ENCODE assay signal across 8 cellular contexts in genomic region chr2:53422979-53423378, GRCh38.
DNase-seq lines count a peak whose midpoint lies in the region; ATAC-seq and TF ChIP-seq lines count a peak whose summit lies in the region.

No MANE protein-coding gene starts in this region.

- DNase-seq in ACHN (peak; percentile 54), NAMALWA (ENCODE audit: low spot score) (peak; percentile 69), iPS DF 19.7 (ENCODE audit: low read depth, low spot score) (peak; percentile 67), aorta (no peak)
- DNase-seq in activated CD8-positive, alpha-beta T cell treated with anti-CD3 and anti-CD28 coated beads for 36 hours, result peak; percentile 32
- DNase-seq in naive thymus-derived CD8-positive, alpha-beta T cell, result no peak

- no peak overlapping the region for H3K27ac Mint-ChIP-seq in activated CD8-positive, alpha-beta T cell treated with anti-CD3 and anti-CD28 coated beads for 36 hours
- H3K27ac Mint-ChIP-seq in naive thymus-derived CD8-positive, alpha-beta T cell, result no peak overlapping the region

- no peak overlapping the region for H3K4me3 ChIP-seq in aorta (ENCODE audit: low read length in 2 of 2)

- 68 to 70% methylated on average over 3 of the region's 3 CpGs for WGBS in aorta, 2 donors

- POLR2A ChIA-PET in activated CD8-positive, alpha-beta T cell treated with anti-CD3 and anti-CD28 coated beads for 36 hours (lab: Charles Lee), result no interaction called here
- POLR2A ChIA-PET in naive thymus-derived CD8-positive, alpha-beta T cell (lab: Charles Lee), result no interaction called here

- H3K4me1 Mint-ChIP-seq in activated CD8-positive, alpha-beta T cell treated with anti-CD3 and anti-CD28 coated beads for 36 hours (ENCODE audit: low read depth), result no peaks in the 10 kb centered on the region
- no peaks in the 10 kb centered on the region for H3K4me1 Mint-ChIP-seq in naive thymus-derived CD8-positive, alpha-beta T cell

- H3K9me3 ChIP-seq in aorta (ENCODE audit: control insufficient read depth, low read length), result no peaks in the 10 kb centered on the region

- H3K4me1 ChIP-seq in aorta (ENCODE audit: control insufficient read depth in 1 of 2, insufficient read depth in 2 of 2, low read length in 2 of 2), result no peaks in the 10 kb centered on the region

- intact Hi-C loops in activated CD8-positive, alpha-beta T cell treated with anti-CD3 and anti-CD28 coated beads for 36 hours (cut with micrococcal nuclease), result no loop called here
- intact Hi-C loops in aorta (cut with DNase I), result loop anchor here in 1 of 2 donors (5.0 to 10.0 kb wide), 2 partner anchors 94 to 322 kb away; no protein-coding TSS in a partner anchor

- no peaks in the 10 kb centered on the region for H3K27me3 Mint-ChIP-seq in activated CD8-positive, alpha-beta T cell treated with anti-CD3 and anti-CD28 coated beads for 36 hours
- H3K27me3 Mint-ChIP-seq in naive thymus-derived CD8-positive, alpha-beta T cell, result peaks cover 2 to 27% (median 5%) of the 10 kb centered on the region in 5 donors

- H3K27ac ChIP-seq in aorta (ENCODE audit: low read depth in 1 of 2, low read length in 2 of 2), result no peak overlapping the region

- no peak overlapping the region for H3K4me3 Mint-ChIP-seq in activated CD8-positive, alpha-beta T cell treated with anti-CD3 and anti-CD28 coated beads for 36 hours
- H3K4me3 Mint-ChIP-seq in naive thymus-derived CD8-positive, alpha-beta T cell, result no peak overlapping the region

- in situ Hi-C loops in ACHN (cut with HindIII; ENCODE audit: low pct_ligation_motif_present, low pct_unique_long_range_greater_than_20kb, low sequenced_read_pairs), result no loop called here

- no peaks in the 10 kb centered on the region for H3K36me3 ChIP-seq in aorta (ENCODE audit: control insufficient read depth in 1 of 2, insufficient read depth in 2 of 2, low read length in 1 of 2)

- H3K27me3 ChIP-seq in aorta (ENCODE audit: control insufficient read depth in 1 of 2, insufficient read depth in 2 of 2, low read length in 1 of 2), result no peaks in the 10 kb centered on the region

- CTCF ChIA-PET in activated CD8-positive, alpha-beta T cell treated with anti-CD3 and anti-CD28 coated beads for 36 hours (lab: Charles Lee), result no interaction called here

- ATAC-seq in HG02610 (IDR thresholded peaks at IDR 0.05; ENCODE audit: unreplicated experiment), result peak; percentile 40
- peak; percentile 49 for ATAC-seq in activated CD8-positive, alpha-beta T cell treated with anti-CD3 and anti-CD28 coated beads for 36 hours
- ATAC-seq in aorta (ENCODE audit: low FRiP score), result no peak
- ATAC-seq in naive thymus-derived CD8-positive, alpha-beta T cell, result no peak

- no peaks in the 10 kb centered on the region for H3K36me3 Mint-ChIP-seq in activated CD8-positive, alpha-beta T cell treated with anti-CD3 and anti-CD28 coated beads for 36 hours (ENCODE audit: low read depth)
- no peaks in the 10 kb centered on the region for H3K36me3 Mint-ChIP-seq in naive thymus-derived CD8-positive, alpha-beta T cell

- no peaks in the 10 kb centered on the region for H3K9me3 Mint-ChIP-seq in activated CD8-positive, alpha-beta T cell treated with anti-CD3 and anti-CD28 coated beads for 36 hours
- peaks cover 0 to 10% (median 2%) of the 10 kb centered on the region in 9 donors for H3K9me3 Mint-ChIP-seq in naive thymus-derived CD8-positive, alpha-beta T cell

- peak; percentile 65 for TF ChIP-seq CTCF in GM12872 (IDR thresholded peaks at IDR 0.05; ENCODE audit: insufficient read depth, low read depth, low read length)
- no peak for TF ChIP-seq CTCF in activated CD8-positive, alpha-beta T cell treated with anti-CD3 and anti-CD28 coated beads for 36 hours (IDR thresholded peaks at IDR 0.05)

Comparison
In these comparisons a context has a peak if more than half of its experiments do, and no peak if none do; other contexts are left out.
1. DNase-seq: peak in ACHN (single experiment), NAMALWA (single experiment), activated CD8-positive, alpha-beta T cell treated with anti-CD3 and anti-CD28 coated beads for 36 hours (single experiment) and iPS DF 19.7 (single experiment); none in aorta (0 of 2) and naive thymus-derived CD8-positive, alpha-beta T cell (0 of 10).
2. ATAC-seq: peak in HG02610 (single experiment) and activated CD8-positive, alpha-beta T cell treated with anti-CD3 and anti-CD28 coated beads for 36 hours (single experiment); none in aorta (single experiment) and naive thymus-derived CD8-positive, alpha-beta T cell (0 of 2).